Comparison of ENCODE assay signal across 8 cellular contexts in the genomic region with DNA sequence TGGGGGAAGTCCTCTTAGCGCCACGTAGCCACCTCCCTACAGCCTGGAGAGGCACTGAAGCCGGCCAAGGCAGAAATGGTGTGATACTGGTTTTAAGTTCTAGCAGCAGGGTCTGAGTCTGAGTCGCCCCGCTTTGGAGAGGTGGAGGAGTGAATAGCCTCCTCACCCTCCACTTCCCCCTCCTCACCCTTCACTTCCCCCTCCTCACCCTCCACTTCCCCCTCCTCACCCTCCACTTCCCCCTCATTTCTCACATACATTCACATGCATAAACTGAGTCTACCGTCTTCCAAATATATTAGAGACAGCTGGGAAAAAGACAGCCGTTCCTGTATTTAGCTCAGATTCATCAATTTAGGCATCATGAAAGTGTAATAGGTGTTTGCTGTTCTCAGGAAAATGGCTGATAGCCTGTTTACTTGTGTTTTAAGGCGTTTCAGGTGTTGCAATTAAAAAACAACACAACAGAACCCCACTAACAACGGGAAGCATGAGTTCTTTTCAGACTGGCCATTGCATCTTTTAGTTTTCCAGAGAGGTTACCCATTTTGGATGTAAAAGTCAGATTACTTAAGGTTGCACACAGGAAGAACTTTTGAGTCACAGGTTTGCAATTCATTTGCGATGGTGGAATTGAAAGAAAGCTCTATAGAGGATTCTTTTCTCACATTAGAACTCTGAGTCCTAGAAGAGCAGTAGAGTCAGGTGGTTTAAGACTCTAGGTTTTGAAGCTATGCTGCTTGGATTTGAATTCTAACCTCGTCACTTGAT. TPM values are rescaled to one million over a fixed set of nuclear protein-coding genes. Genes with fewer than 3 reads are reported as not detected.
DNase-seq lines count a peak whose midpoint lies in the region; ATAC-seq and TF ChIP-seq lines count a peak whose summit lies in the region.

No MANE protein-coding gene starts in this region.

- 7% methylated on average over 11 of the region's 11 CpGs for WGBS in prostate gland

- H3K4me3 ChIP-seq in prostate gland, result peak overlapping the region; percentile 96 to 97

- H3K27ac ChIP-seq in foreskin keratinocyte (peak overlapping the region; percentile 93), prostate gland (peak overlapping the region; percentile 90 to 93)

- TF ChIP-seq POLR2A in prostate gland (IDR thresholded peaks at IDR 0.05), result no peak

- H3K4me1 ChIP-seq in foreskin keratinocyte (no peaks in the 10 kb centered on the region), prostate gland (replicated peaks) (no peaks in the 10 kb centered on the region)

- intact Hi-C loops in prostate gland (cut with DNase I), result loop anchor here (10.0 kb wide), 1 partner anchor 329 kb away; the partner anchor contains the start of gene ADO

- peaks cover 5% of the 10 kb centered on the region for H3K27me3 Mint-ChIP-seq in stimulated activated naive CD8-positive, alpha-beta T cell treated with anti-CD3 and anti-CD28 coated beads, Interleukin-15, Interleukin-2, amounts not matched to agents 100 ng/mL and 50 ng/mL, for 24 hours
- peaks cover 4% of the 10 kb centered on the region for H3K27me3 Mint-ChIP-seq in WTC11 (ENCODE audit: low read depth)

- H3K36me3 Mint-ChIP-seq in stimulated activated naive CD8-positive, alpha-beta T cell treated with anti-CD3 and anti-CD28 coated beads, Interleukin-15, Interleukin-2, amounts not matched to agents 100 ng/mL and 50 ng/mL, for 24 hours (ENCODE audit: low read depth), result peaks cover 19% of the 10 kb centered on the region
- H3K36me3 Mint-ChIP-seq in WTC11, result peaks cover 13% of the 10 kb centered on the region

- H3K36me3 ChIP-seq in prostate gland, result no peaks in the 10 kb centered on the region

- H3K4me1 Mint-ChIP-seq in stimulated activated naive CD8-positive, alpha-beta T cell treated with anti-CD3 and anti-CD28 coated beads, Interleukin-15, Interleukin-2, amounts not matched to agents 100 ng/mL and 50 ng/mL, for 24 hours (ENCODE audit: low read depth), result peaks cover 54% of the 10 kb centered on the region
- H3K4me1 Mint-ChIP-seq in WTC11, result peaks cover 27% of the 10 kb centered on the region

- no peak for ATAC-seq in stimulated activated naive CD8-positive, alpha-beta T cell treated with anti-CD3 and anti-CD28 coated beads, Interleukin-15, Interleukin-2, amounts not matched to agents 100 U/mL and 50 U/mL, for 24 hours
- ATAC-seq in WTC11, result no peak
- peak; percentile 65 for ATAC-seq in foreskin keratinocyte
- no peak for ATAC-seq in GM18502 (IDR thresholded peaks at IDR 0.05; ENCODE audit: poor library complexity, unreplicated experiment)
- ATAC-seq in GM18520 (IDR thresholded peaks at IDR 0.05; ENCODE audit: unreplicated experiment), result no peak

- no peak for DNase-seq in stimulated activated naive CD8-positive, alpha-beta T cell treated with anti-CD3 and anti-CD28 coated beads, Interleukin-15, Interleukin-2, amounts not matched to agents 100 U/mL and 50 U/mL, for 24 hours
- DNase-seq in WTC11 (ENCODE audit: low spot score), result no peak
- peak in 1 of 2 donors; percentile 55 for DNase-seq in foreskin keratinocyte
- DNase-seq in prostate gland (ENCODE audit: low spot score), result no peak
- no peak for DNase-seq in DMS53 treated with DMSO at 0.1 percent for 48 hours (lab: John Stamatoyannopoulos, UW; ENCODE audit: unreplicated experiment)

- peak overlapping the region; percentile 86 for H3K27ac Mint-ChIP-seq in stimulated activated naive CD8-positive, alpha-beta T cell treated with anti-CD3 and anti-CD28 coated beads, Interleukin-15, Interleukin-2, amounts not matched to agents 100 ng/mL and 50 ng/mL, for 24 hours
- H3K27ac Mint-ChIP-seq in WTC11, result peak overlapping the region; percentile 74

- POLR2A ChIA-PET in WTC11 (lab: Charles Lee), result interaction anchor here (1.5 to 1.7 kb wide), 2 partner anchors 12 to 28 kb away, joined by 4 to 5 read pairs; no protein-coding TSS in a partner anchor

- peak overlapping the region; percentile 90 for H3K4me3 Mint-ChIP-seq in stimulated activated naive CD8-positive, alpha-beta T cell treated with anti-CD3 and anti-CD28 coated beads, Interleukin-15, Interleukin-2, amounts not matched to agents 100 ng/mL and 50 ng/mL, for 24 hours
- H3K4me3 Mint-ChIP-seq in WTC11, result peak overlapping the region; percentile 77

- H3K9me3 Mint-ChIP-seq in stimulated activated naive CD8-positive, alpha-beta T cell treated with anti-CD3 and anti-CD28 coated beads, Interleukin-15, Interleukin-2, amounts not matched to agents 100 ng/mL and 50 ng/mL, for 24 hours, result peaks cover 12% of the 10 kb centered on the region
- H3K9me3 Mint-ChIP-seq in WTC11, result peaks cover 25% of the 10 kb centered on the region

- H3K9me3 ChIP-seq in prostate gland, result no peaks in the 10 kb centered on the region

- CTCF ChIA-PET in WTC11 (lab: Charles Lee), result interaction anchor here (1.5 kb wide), 1 partner anchor 732 kb away, joined by 5 read pairs; no protein-coding TSS in a partner anchor

- no peak for TF ChIP-seq CTCF in WTC11 (IDR thresholded peaks at IDR 0.05)
- TF ChIP-seq CTCF in foreskin keratinocyte (conservative IDR thresholded peaks at IDR 0.05), result no peak
- TF ChIP-seq CTCF in prostate gland (IDR thresholded peaks at IDR 0.05), result no peak

- H3K27me3 ChIP-seq in foreskin keratinocyte (no peaks in the 10 kb centered on the region), prostate gland (replicated peaks; ENCODE audit: insufficient read depth) (no peaks in the 10 kb centered on the region)

TF ChIP-seq in WTC11, 78 proteins besides CTCF, POLR2A, EP300 and RAD21:
- TF ChIP-seq, protein P1, sequence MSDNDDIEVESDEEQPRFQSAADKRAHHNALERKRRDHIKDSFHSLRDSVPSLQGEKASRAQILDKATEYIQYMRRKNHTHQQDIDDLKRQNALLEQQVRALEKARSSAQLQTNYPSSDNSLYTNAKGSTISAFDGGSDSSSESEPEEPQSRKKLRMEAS (CRISPR knock-in tag; IDR thresholded peaks at IDR 0.05), result no peak
- TF ChIP-seq CREB1 (CRISPR knock-in tag; IDR thresholded peaks at IDR 0.05), result no peak
- TF ChIP-seq ZNF219 (CRISPR knock-in tag; IDR thresholded peaks at IDR 0.05; ENCODE audit: borderline replicate concordance), result no peak

RNA-seq across cellular contexts. Expression of gene NRBF2, which starts 0.8 kb away (rescaled TPM):
- total RNA-seq in WTC11 (2021), result 25.4 to 27.5 TPM (median 25.9 TPM) in 3 replicates
- 24.8 and 30.3 TPM in 2 replicates for total RNA-seq in foreskin keratinocyte
- 15.8 and 17.1 TPM in 2 replicates for polyA plus RNA-seq in foreskin keratinocyte
- 10 to 100 TPM; 15.7 to 20.6 TPM for total RNA-seq in prostate gland
